1 cellular context compared by ENCODE assay signal in genomic region chr11:65506770-65507485, GRCh38.
TF ChIP-seq lines count a peak whose summit lies in the region.

No MANE protein-coding gene starts in this region.

TF ChIP-seq in K562, 482 proteins besides CTCF, POLR2A, EP300 and RAD21 (continued from another document and continues in another):
- TF ChIP-seq ZNF318 (IDR thresholded peaks at IDR 0.05; ENCODE audit: borderline replicate concordance in 1 of 2, low read depth in 1 of 2) (peak; percentile 24 to 52; a peak in 1 of 4 replicates), RBM15 (IDR thresholded peaks at IDR 0.05; ENCODE audit: insufficient read depth, low read length) (no peak), ZNF165 (CRISPR knock-in tag; IDR thresholded peaks at IDR 0.05; ENCODE audit: borderline replicate concordance) (no peak; the same call in 1 of the 2 replicates), NUFIP1 (IDR thresholded peaks at IDR 0.05; ENCODE audit: partially characterized antibody) (no peak), ZBTB1 (CRISPR knock-in tag; IDR thresholded peaks at IDR 0.05; ENCODE audit: borderline replicate concordance, low read depth) (peak; percentile 68; the same call in 1 of the 2 replicates), NCOR1 (IDR thresholded peaks at IDR 0.05) (peak; percentile 87), ATF7 (IDR thresholded peaks at IDR 0.05) (peak; percentile 92), GTF2E2 (tag; IDR thresholded peaks at IDR 0.05) (no peak), MAX (CRISPR knock-in tag; IDR thresholded peaks at IDR 0.05) (peak; percentile 84), MYBL2 (IDR thresholded peaks at IDR 0.05; ENCODE audit: low read depth) (peak; percentile 71), MYBL2 (CRISPR knock-in tag; IDR thresholded peaks at IDR 0.05; ENCODE audit: borderline replicate concordance) (no peak), CUX1 (CRISPR knock-in tag; IDR thresholded peaks at IDR 0.05) (no peak; the same call in 1 of the 2 replicates), ZNF655 (CRISPR knock-in tag; IDR thresholded peaks at IDR 0.05) (peak; percentile 81), FOXK1 (CRISPR knock-in tag; IDR thresholded peaks at IDR 0.05; ENCODE audit: borderline replicate concordance) (peak; percentile 20; the same call in 1 of the 2 replicates), BRF2 (IDR thresholded peaks at IDR 0.05; ENCODE audit: borderline replicate concordance, insufficient read depth, insufficient read length) (no peak), LCOR (CRISPR knock-in tag; IDR thresholded peaks at IDR 0.05) (peak; percentile 97), ARID4B (CRISPR knock-in tag; IDR thresholded peaks at IDR 0.05) (peak; percentile 72), MTF1 (CRISPR knock-in tag; IDR thresholded peaks at IDR 0.05; ENCODE audit: borderline replicate concordance) (no peak), POLR2H (tag; IDR thresholded peaks at IDR 0.05; ENCODE audit: low read depth) (peak; percentile 95), ZFP1 (CRISPR knock-in tag; IDR thresholded peaks at IDR 0.05) (peak; percentile 88), CHD4 (IDR thresholded peaks at IDR 0.05; ENCODE audit: insufficient read depth, insufficient replicate concordance, low read depth, low read length, poor library complexity, severe bottlenecking) (no peak), RUNX1 (IDR thresholded peaks at IDR 0.05; ENCODE audit: low read depth) (peak; percentile 77; the same call in 1 of the 2 replicates), FOS (IDR thresholded peaks at IDR 0.05; ENCODE audit: extremely low read depth, insufficient read length) (no peak), EGR1 (conservative IDR thresholded peaks at IDR 0.05) (no peak), ZNF253 (CRISPR knock-in tag; conservative IDR thresholded peaks at IDR 0.05) (peak; percentile 97), TAF7 (tag; IDR thresholded peaks at IDR 0.05) (no peak), ZNF24 (IDR thresholded peaks at IDR 0.05) (no peak), ZNF133 (CRISPR knock-in tag; IDR thresholded peaks at IDR 0.05) (no peak), CBFB (CRISPR knock-in tag; IDR thresholded peaks at IDR 0.05) (0 out of 2 replicates have a peak, but pooled peaks have one; percentile 65), ASH1L (IDR thresholded peaks at IDR 0.05; ENCODE audit: borderline replicate concordance, low read depth, partially characterized antibody) (peak; percentile 51), SAP30 (IDR thresholded peaks at IDR 0.05; ENCODE audit: borderline replicate concordance, insufficient read depth, low read depth, low read length, poor library complexity, severe bottlenecking) (no peak), SREBF1 (IDR thresholded peaks at IDR 0.05; ENCODE audit: borderline replicate concordance, low read depth, low read length) (no peak), ZC3H11A (IDR thresholded peaks at IDR 0.05; ENCODE audit: low read depth, low read length) (no peak), PHF20 (IDR thresholded peaks at IDR 0.05; ENCODE audit: partially characterized antibody) (no peak), ZNF695 (CRISPR knock-in tag; IDR thresholded peaks at IDR 0.05) (peak; percentile 92), NFXL1 (CRISPR knock-in tag; IDR thresholded peaks at IDR 0.05) (peak; percentile 96), ZNF780A (CRISPR knock-in tag; IDR thresholded peaks at IDR 0.05) (peak; percentile 92), KLF6 (CRISPR knock-in tag; IDR thresholded peaks at IDR 0.05; ENCODE audit: borderline replicate concordance) (no peak), PATZ1 (CRISPR knock-in tag; IDR thresholded peaks at IDR 0.05; ENCODE audit: borderline replicate concordance) (peak; percentile 96)
